In genomic region chr22:25456300-25457043, GRCh38 we compare ENCODE assay signal across 7 cellular contexts.
DNase-seq lines count a peak whose midpoint lies in the region; ATAC-seq, FAIRE-seq and TF ChIP-seq lines count a peak whose summit lies in the region.
"Not testable (repeated sequence)": the region's sequence is repeated elsewhere in the genome, so short reads cannot be mapped to it uniquely, and the experiment has no call there.

No MANE protein-coding gene starts in this region.

- 0 out of 2 replicates have a peak overlapping the region, but pooled peaks have one; percentile 38 for H2AK5ac ChIP-seq in IMR-90 (ENCODE audit: low read depth, low read length)
- not testable (repeated sequence) for H2AK5ac ChIP-seq in H1 (ENCODE audit: low read depth, low read length); trophoblast cell (ENCODE audit: low read length)

- not testable (repeated sequence) for H2BK12ac ChIP-seq in H1 (ENCODE audit: low read depth, low read length); trophoblast cell (ENCODE audit: low read length)

- FAIRE-seq in H1 (lab: Jason Lieb, UNC), result not testable (repeated sequence)

- H2BK120ac ChIP-seq in IMR-90 (ENCODE audit: low read depth, low read length); H1 (replicated peaks; ENCODE audit: low read depth, low read length); trophoblast cell (ENCODE audit: insufficient read depth, low read length, poor library complexity): not testable (repeated sequence)

- H4K91ac ChIP-seq in IMR-90 (ENCODE audit: insufficient read depth, low read depth, low read length); H1 (replicated peaks; ENCODE audit: insufficient read length, low read length); trophoblast cell (ENCODE audit: low read depth, low read length): not testable (repeated sequence)

- dilution Hi-C loops in IMR-90 (cut with HindIII; ENCODE audit: low sequenced_read_pairs, unreplicated experiment), result not testable (repeated sequence)

- H3K27ac ChIP-seq in CD4-positive, CD25-positive, alpha-beta regulatory T cell (ENCODE audit: insufficient read depth, low read length, poor library complexity, severe bottlenecking); IMR-90 (ENCODE audit: insufficient read depth, low read length); H1 (ENCODE audit: low read depth, low read length); trophoblast cell (ENCODE audit: low read depth, low read length): not testable (repeated sequence)

- not testable (repeated sequence) for H3K9me3 Mint-ChIP-seq in CD4-positive, CD25-positive, alpha-beta regulatory T cell; activated T-cell treated with anti-CD3 and anti-CD28 coated beads, Interleukin-2, amount 50 U/mL, for 24 hours; activated naive CD8-positive, alpha-beta T cell (ENCODE audit: low read depth)

- in situ Hi-C loops in IMR-90 (cut with MboI; ENCODE audit: low sequenced_read_pairs), result loop anchor here (25.0 kb wide), 1 partner anchor 881 kb away; no protein-coding TSS in a partner anchor

- not testable (repeated sequence) for H3K56ac ChIP-seq in IMR-90 (ENCODE audit: extremely low read depth, insufficient read depth, low read length); H1 (replicated peaks; ENCODE audit: insufficient read length, low read depth, low read length)

- not testable (repeated sequence) for H3K4me3 ChIP-seq in CD4-positive, CD25-positive, alpha-beta regulatory T cell (ENCODE audit: low read depth, low read length); IMR-90 (ENCODE audit: insufficient read depth, low read depth, low read length); H1 (ENCODE audit: extremely low read depth in 1 of 4, insufficient read depth in 2 of 4, low read depth in 3 of 4, low read length in 4 of 4)
- peak overlapping the region; percentile 64 for H3K4me3 ChIP-seq in trophoblast cell (ENCODE audit: low read depth, low read length)

- DNase-seq in CD4-positive, CD25-positive, alpha-beta regulatory T cell; IMR-90; activated T-cell treated with anti-CD3 and anti-CD28 coated beads, Interleukin-2, amount 50 U/mL, for 24 hours; H1 (ENCODE audit: low read depth in 1 of 2, low spot score in 2 of 2); left lobe of liver (ENCODE audit: low spot score); trophoblast cell: not testable (repeated sequence)

- not testable (repeated sequence) for H3K4ac ChIP-seq in IMR-90 (ENCODE audit: low read depth, low read length); H1 (replicated peaks; ENCODE audit: insufficient read length, low read depth, low read length); trophoblast cell (ENCODE audit: low read depth, low read length)

- not testable (repeated sequence) for TF ChIP-seq EP300 in H1 (IDR thresholded peaks at IDR 0.05; ENCODE audit: borderline replicate concordance in 1 of 2, low read depth in 2 of 2, low read length in 2 of 2)

- H3K23ac ChIP-seq in IMR-90 (ENCODE audit: low read depth, low read length); H1 (ENCODE audit: insufficient read length): not testable (repeated sequence)
- H3K23ac ChIP-seq in trophoblast cell (ENCODE audit: low read length), result peak overlapping the region; percentile 91

- not testable (repeated sequence) for H2BK20ac ChIP-seq in IMR-90 (ENCODE audit: low read depth, low read length); H1 (ENCODE audit: low read length)

- not testable (repeated sequence) for TF ChIP-seq RAD21 in IMR-90 (IDR thresholded peaks at IDR 0.05; ENCODE audit: low read length); H1 (IDR thresholded peaks at IDR 0.05 in 1 of 2, conservative IDR thresholded peaks at IDR 0.05 in 1 of 2; ENCODE audit: low read depth in 2 of 2, low read length in 2 of 2)

- H3K4me3 Mint-ChIP-seq in CD4-positive, CD25-positive, alpha-beta regulatory T cell; activated T-cell treated with anti-CD3 and anti-CD28 coated beads, Interleukin-2, amount 50 U/mL, for 24 hours; activated naive CD8-positive, alpha-beta T cell: not testable (repeated sequence)

- peaks cover 35% of the 10 kb centered on the region for H3K36me3 Mint-ChIP-seq in CD4-positive, CD25-positive, alpha-beta regulatory T cell
- H3K36me3 Mint-ChIP-seq in activated T-cell treated with anti-CD3 and anti-CD28 coated beads, Interleukin-2, amount 50 U/mL, for 24 hours (ENCODE audit: low read depth), result peaks cover 83% of the 10 kb centered on the region
- H3K36me3 Mint-ChIP-seq in activated naive CD8-positive, alpha-beta T cell, result not testable (repeated sequence)

- H4K12ac ChIP-seq in trophoblast cell (ENCODE audit: low read depth, low read length), result not testable (repeated sequence)

- H4K5ac ChIP-seq in IMR-90 (ENCODE audit: low read depth, low read length); H1 (ENCODE audit: insufficient read length, low read depth, low read length): not testable (repeated sequence)

- not testable (repeated sequence) for BruUV-seq in IMR-90 (replicated peaks; lab: Mats Ljungman, UMichigan)

- CTCF ChIA-PET in IMR-90 (lab: Yijun Ruan, JAX), result not testable (repeated sequence)
- CTCF ChIA-PET in H1 (lab: Charles Lee; ENCODE audit: partially characterized antibody), result interaction anchor here (0.7 kb wide), 1 partner anchor 9 kb away, joined by 3 read pairs; no protein-coding TSS in a partner anchor

- WGBS in IMR-90 (ENCODE audit: extremely low coverage in 2 of 2, insufficient read length in 1 of 2), 2 experiments, result 99% methylated on average over 10 of the region's 13 CpGs; no CpG with 5 or more reads in 1 of the 2 experiments
- WGBS in H1 (ENCODE audit: extremely low coverage in 1 of 2, insufficient coverage in 1 of 2, insufficient read length in 1 of 2, insufficient replicate concordance in 2 of 2, low coverage in 1 of 2, low lambda C conversion rate in 2 of 2, missing lambda C conversion rate in 1 of 2), 2 experiments, result 90% methylated on average over 13 of the region's 13 CpGs; no CpG with 5 or more reads in 1 of the 2 experiments
- whole genome bisulfite sequencing in trophoblast cell (ENCODE audit: extremely low coverage, insufficient coverage, insufficient read length), result no CpG with 5 or more reads among the region's 13 CpGs

- H3K14ac ChIP-seq in IMR-90 (replicated peaks; ENCODE audit: low read depth, low read length); H1 (ENCODE audit: insufficient read length); trophoblast cell (ENCODE audit: low read length): not testable (repeated sequence)

- not testable (repeated sequence) for H3K9me3 ChIP-seq in CD4-positive, CD25-positive, alpha-beta regulatory T cell (ENCODE audit: control insufficient read depth in 2 of 2, low read length in 2 of 2); IMR-90 (ENCODE audit: control insufficient read depth, insufficient read depth, low read length); H1 (ENCODE audit: insufficient read depth in 2 of 2, low read depth in 1 of 2, low read length in 1 of 2); trophoblast cell (ENCODE audit: insufficient read depth, low read depth, low read length)

- TF ChIP-seq CTCF in IMR-90 (conservative IDR thresholded peaks at IDR 0.05; ENCODE audit: low read depth, low read length); H1 (IDR thresholded peaks at IDR 0.05; ENCODE audit: control extremely low read depth in 1 of 3, insufficient read depth in 1 of 3, low read depth in 1 of 3, low read length in 3 of 3): not testable (repeated sequence)

- not testable (repeated sequence) for H3K4me2 ChIP-seq in IMR-90 (ENCODE audit: low read depth, low read length); H1 (ENCODE audit: insufficient read depth in 1 of 2, low read depth in 2 of 2, low read length in 2 of 2); trophoblast cell (ENCODE audit: low read length)

- peak overlapping the region; percentile 77 for H2AK9ac ChIP-seq in IMR-90 (replicated peaks; ENCODE audit: low read depth, low read length, poor library complexity)

- H4K8ac ChIP-seq in IMR-90 (ENCODE audit: low read depth in 2 of 2, low read length in 2 of 2); H1 (ENCODE audit: extremely low read depth, insufficient read depth, low read length); trophoblast cell (ENCODE audit: low read depth, low read length): not testable (repeated sequence)

- not testable (repeated sequence) for H3K9me1 ChIP-seq in IMR-90 (ENCODE audit: insufficient read depth, low read length)

- H3K18ac ChIP-seq in IMR-90 (ENCODE audit: low read depth, low read length); H1 (ENCODE audit: extremely low read depth, low read length): not testable (repeated sequence)
- peak overlapping the region; percentile 80 for H3K18ac ChIP-seq in trophoblast cell (ENCODE audit: low read length)

- H3K79me2 ChIP-seq in H1 (ENCODE audit: control insufficient read depth in 1 of 2, insufficient read depth in 2 of 2, low read length in 2 of 2), result peaks cover 10 to 32% of the 10 kb centered on the region in 2 experiments
- H3K79me2 ChIP-seq in trophoblast cell (ENCODE audit: control insufficient read depth, insufficient read depth, low read length, poor library complexity), result not testable (repeated sequence)

- H3K9ac ChIP-seq in IMR-90 (ENCODE audit: low read depth, low read length); H1 (replicated peaks in 1 of 4; ENCODE audit: extremely low read depth in 1 of 4, low read depth in 3 of 4, low read length in 3 of 4); trophoblast cell (ENCODE audit: low read length): not testable (repeated sequence)

- peaks cover 46% of the 10 kb centered on the region for H4K20me1 ChIP-seq in IMR-90 (ENCODE audit: insufficient read depth, low read length)
- not testable (repeated sequence) for H4K20me1 ChIP-seq in H1 (replicated peaks in 1 of 2; ENCODE audit: control insufficient read depth in 1 of 2, insufficient read depth in 2 of 2, low read length in 2 of 2)

- not testable (repeated sequence) for H2BK15ac ChIP-seq in IMR-90 (ENCODE audit: low read depth, low read length); H1 (ENCODE audit: low read length)

- peaks cover 19 to 46% of the 10 kb centered on the region in 2 experiments for H3K79me1 ChIP-seq in IMR-90 (ENCODE audit: low read depth in 1 of 2, low read length in 2 of 2)
- H3K79me1 ChIP-seq in H1 (ENCODE audit: low read depth, low read length); trophoblast cell (ENCODE audit: low read length): not testable (repeated sequence)

- H2AFZ ChIP-seq in IMR-90 (replicated peaks; ENCODE audit: low read length, poor library complexity), result peak overlapping the region; percentile 77
- H2AFZ ChIP-seq in H1 (ENCODE audit: low read length); trophoblast cell (ENCODE audit: insufficient read depth, low read length, poor library complexity): not testable (repeated sequence)

- H3K4me1 ChIP-seq in CD4-positive, CD25-positive, alpha-beta regulatory T cell (ENCODE audit: control insufficient read depth, insufficient read depth, low read length, poor library complexity, severe bottlenecking), result peaks cover 11% of the 10 kb centered on the region
- not testable (repeated sequence) for H3K4me1 ChIP-seq in IMR-90 (ENCODE audit: control insufficient read depth, insufficient read depth, low read length); H1 (replicated peaks in 1 of 4; ENCODE audit: control insufficient read depth in 3 of 4, insufficient read depth in 4 of 4, low read length in 3 of 4); trophoblast cell (ENCODE audit: control insufficient read depth in 1 of 2, insufficient read depth in 2 of 2, low read length in 2 of 2)

- H3K27ac Mint-ChIP-seq in CD4-positive, CD25-positive, alpha-beta regulatory T cell, result peak overlapping the region in 2 of 3 donors; percentile 44 to 67
- H3K27ac Mint-ChIP-seq in activated T-cell treated with anti-CD3 and anti-CD28 coated beads, Interleukin-2, amount 50 U/mL, for 24 hours, result peak overlapping the region; percentile 55
- H3K27ac Mint-ChIP-seq in activated naive CD8-positive, alpha-beta T cell, result peak overlapping the region; percentile 74

- not testable (repeated sequence) for TF ChIP-seq POLR2A in IMR-90 (IDR thresholded peaks at IDR 0.05; ENCODE audit: low read depth, low read length); H1 (IDR thresholded peaks at IDR 0.05; ENCODE audit: control extremely low read depth in 1 of 2, low read depth in 2 of 2, low read length in 2 of 2)

- not testable (repeated sequence) for ATAC-seq in CD4-positive, CD25-positive, alpha-beta regulatory T cell (ENCODE audit: low read depth in 2 of 2); IMR-90 (ENCODE audit: low read depth)
- ATAC-seq in left lobe of liver, result peak; percentile 35

- not testable (repeated sequence) for H3K27me3 ChIP-seq in CD4-positive, CD25-positive, alpha-beta regulatory T cell (ENCODE audit: control insufficient read depth, insufficient read depth, low read length); IMR-90 (ENCODE audit: control insufficient read depth, insufficient read depth, low read length); H1 (replicated peaks in 1 of 4; ENCODE audit: control insufficient read depth in 3 of 4, extremely low read depth in 1 of 4, insufficient read depth in 3 of 4, low read length in 3 of 4); trophoblast cell (ENCODE audit: insufficient read depth, low read length)

- H2BK5ac ChIP-seq in IMR-90 (ENCODE audit: low read depth, low read length, poor library complexity, severe bottlenecking); H1 (ENCODE audit: low read depth, low read length); trophoblast cell (ENCODE audit: low read depth, low read length, poor library complexity): not testable (repeated sequence)

- H3K27me3 Mint-ChIP-seq in CD4-positive, CD25-positive, alpha-beta regulatory T cell; activated T-cell treated with anti-CD3 and anti-CD28 coated beads, Interleukin-2, amount 50 U/mL, for 24 hours; activated naive CD8-positive, alpha-beta T cell: not testable (repeated sequence)

- H3K4me1 Mint-ChIP-seq in CD4-positive, CD25-positive, alpha-beta regulatory T cell, result peaks cover 14 to 37% (median 33%) of the 10 kb centered on the region in 4 donors
- H3K4me1 Mint-ChIP-seq in activated T-cell treated with anti-CD3 and anti-CD28 coated beads, Interleukin-2, amount 50 U/mL, for 24 hours (ENCODE audit: low read depth), result peaks cover 34% of the 10 kb centered on the region
- peaks cover 31% of the 10 kb centered on the region for H3K4me1 Mint-ChIP-seq in activated naive CD8-positive, alpha-beta T cell (ENCODE audit: low read depth)

- H3K36me3 ChIP-seq in CD4-positive, CD25-positive, alpha-beta regulatory T cell (ENCODE audit: control insufficient read depth, insufficient read depth, low read length), result peaks cover 45% of the 10 kb centered on the region
- peaks cover 41% of the 10 kb centered on the region for H3K36me3 ChIP-seq in IMR-90 (ENCODE audit: control insufficient read depth, insufficient read depth, low read length)
- peaks cover 2 to 27% (median 20%) of the 10 kb centered on the region in 4 experiments; a peak in 7 of 8 replicates for H3K36me3 ChIP-seq in H1 (ENCODE audit: control insufficient read depth in 2 of 4, insufficient read depth in 4 of 4, low read length in 3 of 4)
- peaks cover 31 to 40% of the 10 kb centered on the region in 2 experiments for H3K36me3 ChIP-seq in trophoblast cell (ENCODE audit: control insufficient read depth in 1 of 2, insufficient read depth in 2 of 2, low read length in 2 of 2)

- not testable (repeated sequence) for H3K23me2 ChIP-seq in H1 (ENCODE audit: low read depth, low read length)

- intact Hi-C loops in IMR-90 (cut with micrococcal nuclease), result not testable (repeated sequence)

- POLR2A ChIA-PET in IMR-90 (lab: Charles Lee; ENCODE audit: unreplicated experiment); H1 (lab: Charles Lee; ENCODE audit: partially characterized antibody): not testable (repeated sequence)
